ENCODE assay signal across 25 cellular contexts in genomic region chr1:168223681-168224515, GRCh38. TPM values are rescaled to one million over a fixed set of nuclear protein-coding genes. Genes with fewer than 3 reads are reported as not detected.
DNase-seq lines count a peak whose midpoint lies in the region; ATAC-seq and TF ChIP-seq lines count a peak whose summit lies in the region.
"Had no signal": no experiment of that assay in that cellular context is flagged by ENCODE, and none has a peak within 500 bp of the region (broad histone marks: within the 10 kb centered on the region; RNA-seq: fewer than 3 reads in every experiment).

No MANE protein-coding gene starts in this region.

- no peak overlapping the region for H3K9ac ChIP-seq in BLaER1 treated with 17β-estradiol and CSF1 and Interleukin-3, amounts not matched to agents 10 nM and 100 nM

- peaks cover 25% of the 10 kb centered on the region for H3K36me3 Mint-ChIP-seq in activated T-helper 2 cell treated with anti-CD3 and anti-CD28 coated beads, Interferon-gamma antibody, Interleukin-2, Interleukin-4, amounts not matched to agents 10 μg/mL and 5 μg/mL and 100 μg/mL, durations not matched to agents 14 hours and 24 hours and 36 hours (ENCODE audit: low read depth)

- intact Hi-C loops in activated T-helper 2 cell treated with anti-CD3 and anti-CD28 coated beads, Interferon-gamma antibody, Interleukin-2, Interleukin-4, amounts not matched to agents 10 μg/mL and 5 μg/mL and 100 μg/mL, durations not matched to agents 14 hours and 24 hours and 36 hours (cut with micrococcal nuclease) = no loop called here

- DNase-seq in HCEC 1CT = peak; percentile 21
- DNase-seq in OCI-M1 (lab: John Stamatoyannopoulos, UW) = peak; percentile 30
- DNase-seq in fibroblast of the aortic adventitia (ENCODE audit: low read depth) = peak; percentile 44
- no peak for DNase-seq in activated T-helper 2 cell treated with anti-CD3 and anti-CD28 coated beads, Interferon-gamma antibody, Interleukin-2, Interleukin-4, amounts not matched to agents 10 μg/mL and 5 μg/mL and 100 μg/mL, durations not matched to agents 14 hours and 24 hours and 36 hours (ENCODE audit: low spot score)
- no peak for DNase-seq in Kasumi-1 (lab: John Stamatoyannopoulos, UW)
- no peak for DNase-seq in activated CD4-positive, alpha-beta T cell treated with anti-CD3 and anti-CD28 coated beads for 48 hours
- DNase-seq: activated CD4-positive, alpha-beta T cell treated with anti-CD3 and anti-CD28 coated beads, Interleukin-2, amount 50 U/mL, for 4 hours; activated CD8-positive, alpha-beta memory T cell treated with anti-CD3 and anti-CD28 coated beads, Interleukin-2, amount 50 U/mL, for 4 hours; activated gamma-delta T cell; DMS79; effector memory CD8-positive, alpha-beta T cell; GOT3; head of caudate nucleus; KG1; left colon; mesendoderm; NCI-H2107; occipital lobe; stimulated activated CD4-positive, alpha-beta T cell treated with anti-CD3 and anti-CD28 coated beads, Interleukin-4, amount 100 ng/mL, for 1 hour; stimulated activated naive CD4-positive, alpha-beta T cell treated with Interleukin-2 at 50 U/mL for 16 hours; T-helper 9 cell; thyroid gland had no signal

- no peaks in the 10 kb centered on the region for H3K27me3 ChIP-seq in BLaER1 treated with 17β-estradiol and CSF1 and Interleukin-3, amounts not matched to agents 10 nM and 100 nM
- H3K27me3 ChIP-seq: thyroid gland had no signal

- no peak overlapping the region for H3K4me3 Mint-ChIP-seq in activated T-helper 2 cell treated with anti-CD3 and anti-CD28 coated beads, Interferon-gamma antibody, Interleukin-2, Interleukin-4, amounts not matched to agents 10 μg/mL and 5 μg/mL and 100 μg/mL, durations not matched to agents 14 hours and 24 hours and 36 hours (ENCODE audit: low read depth)

- no peak overlapping the region for H3K27ac Mint-ChIP-seq in activated T-helper 2 cell treated with anti-CD3 and anti-CD28 coated beads, Interferon-gamma antibody, Interleukin-2, Interleukin-4, amounts not matched to agents 10 μg/mL and 5 μg/mL and 100 μg/mL, durations not matched to agents 14 hours and 24 hours and 36 hours
- H3K27ac Mint-ChIP-seq: effector memory CD8-positive, alpha-beta T cell had no signal

- TF ChIP-seq CTCF in fibroblast of the aortic adventitia (IDR thresholded peaks at IDR 0.05; ENCODE audit: insufficient read depth, low read length) = no peak

- peaks cover 13 to 28% (median 17%) of the 10 kb centered on the region in 11 experiments; a peak in 21 of 22 replicates for H4K20me1 ChIP-seq in BLaER1 treated with 17β-estradiol and CSF1 and Interleukin-3, amounts not matched to agents 10 nM and 100 nM

- H3K9me3 ChIP-seq in BLaER1 treated with 17β-estradiol and CSF1 and Interleukin-3, amounts not matched to agents 10 nM and 100 nM (replicated peaks in 1 of 11) = peaks cover 0 to 6% (median 3%) of the 10 kb centered on the region in 11 experiments; a peak in 5 of 22 replicates
- H3K9me3 ChIP-seq: thyroid gland had no signal

- H3K4me1 Mint-ChIP-seq in activated T-helper 2 cell treated with anti-CD3 and anti-CD28 coated beads, Interferon-gamma antibody, Interleukin-2, Interleukin-4, amounts not matched to agents 10 μg/mL and 5 μg/mL and 100 μg/mL, durations not matched to agents 14 hours and 24 hours and 36 hours (ENCODE audit: low read depth) = peaks cover 46% of the 10 kb centered on the region

- H3K27me3 Mint-ChIP-seq in activated T-helper 2 cell treated with anti-CD3 and anti-CD28 coated beads, Interferon-gamma antibody, Interleukin-2, Interleukin-4, amounts not matched to agents 10 μg/mL and 5 μg/mL and 100 μg/mL, durations not matched to agents 14 hours and 24 hours and 36 hours (ENCODE audit: low read depth) = no peaks in the 10 kb centered on the region

- peaks cover 27 to 37% (median 33%) of the 10 kb centered on the region in 10 experiments for H3K4me1 ChIP-seq in BLaER1 treated with 17β-estradiol and CSF1 and Interleukin-3, amounts not matched to agents 10 nM and 100 nM

- H3K4me3 ChIP-seq in BLaER1 treated with 17β-estradiol and CSF1 and Interleukin-3, amounts not matched to agents 10 nM and 100 nM = no peak overlapping the region
- H3K4me3 ChIP-seq in fibroblast of the aortic adventitia (ENCODE audit: low read depth, low read length) = no peak overlapping the region
- H3K4me3 ChIP-seq: thyroid gland had no signal

- no peak overlapping the region for H3K27ac ChIP-seq in BLaER1 treated with 17β-estradiol and CSF1 and Interleukin-3, amounts not matched to agents 10 nM and 100 nM
- H3K27ac ChIP-seq: RWPE1, thyroid gland had no signal

- no peak for ATAC-seq in HG03280 (IDR thresholded peaks at IDR 0.05; ENCODE audit: unreplicated experiment)
- ATAC-seq: effector memory CD8-positive, alpha-beta T cell; left colon had no signal

- H3K4me2 ChIP-seq in BLaER1 treated with 17β-estradiol and CSF1 and Interleukin-3, amounts not matched to agents 10 nM and 100 nM = peak overlapping the region in 7 of 11 experiments; percentile 75 to 96 (median 92); a peak in 8 of 22 replicates

- H3K36me3 ChIP-seq in BLaER1 treated with 17β-estradiol and CSF1 and Interleukin-3, amounts not matched to agents 10 nM and 100 nM = no peaks in the 10 kb centered on the region
- H3K36me3 ChIP-seq: thyroid gland had no signal

- H3K9me3 Mint-ChIP-seq in activated T-helper 2 cell treated with anti-CD3 and anti-CD28 coated beads, Interferon-gamma antibody, Interleukin-2, Interleukin-4, amounts not matched to agents 10 μg/mL and 5 μg/mL and 100 μg/mL, durations not matched to agents 14 hours and 24 hours and 36 hours = no peaks in the 10 kb centered on the region
- H3K9me3 Mint-ChIP-seq: effector memory CD8-positive, alpha-beta T cell had no signal

RNA-seq across cellular contexts. Expression of gene SFT2D2, which starts 1.9 kb away (rescaled TPM):
- total RNA-seq in fibroblast of the aortic adventitia (ENCODE audit: low replicate concordance) = 46.0 and 72.8 TPM in 2 replicates
- 106 and 119 TPM in 2 replicates for total RNA-seq in activated T-helper 2 cell treated with anti-CD3 and anti-CD28 coated beads, Interferon-gamma antibody, Interleukin-2, Interleukin-4, amounts not matched to agents 10 μg/mL and 5 μg/mL and 100 μg/mL, durations not matched to agents 14 hours and 24 hours and 36 hours

RNA-seq across cellular contexts. Expression of gene TIPRL, which starts 45.1 kb away (rescaled TPM):
- total RNA-seq in fibroblast of the aortic adventitia (ENCODE audit: low replicate concordance) = 30.7 and 41.7 TPM in 2 replicates
- total RNA-seq in activated T-helper 2 cell treated with anti-CD3 and anti-CD28 coated beads, Interferon-gamma antibody, Interleukin-2, Interleukin-4, amounts not matched to agents 10 μg/mL and 5 μg/mL and 100 μg/mL, durations not matched to agents 14 hours and 24 hours and 36 hours = 59.9 and 63.4 TPM in 2 replicates

RNA-seq across cellular contexts. Expression of gene TBX19, which starts 56.8 kb away (rescaled TPM):
- total RNA-seq in fibroblast of the aortic adventitia (ENCODE audit: low replicate concordance) = 0.99 TPM in 1 of 2 replicates, not detected in the other
- 6.5 and 7.6 TPM in 2 replicates for total RNA-seq in activated T-helper 2 cell treated with anti-CD3 and anti-CD28 coated beads, Interferon-gamma antibody, Interleukin-2, Interleukin-4, amounts not matched to agents 10 μg/mL and 5 μg/mL and 100 μg/mL, durations not matched to agents 14 hours and 24 hours and 36 hours

Comparison
In these comparisons a context has a peak if more than half of its experiments do, and no peak if none do; other contexts are left out.
1. DNase-seq: peak in HCEC 1CT (single experiment), OCI-M1 (single experiment) and fibroblast of the aortic adventitia (single experiment); none in activated T-helper 2 cell treated with anti-CD3 and anti-CD28 coated beads, Interferon-gamma antibody, Interleukin-2, Interleukin-4, amounts not matched to agents 10 μg/mL and 5 μg/mL and 100 μg/mL, durations not matched to agents 14 hours and 24 hours and 36 hours (single experiment), Kasumi-1 (0 of 2) and activated CD4-positive, alpha-beta T cell treated with anti-CD3 and anti-CD28 coated beads for 48 hours (single experiment).